In genomic region chr2:206533977-206534376, GRCh38 we compare ENCODE assay signal across 18 cellular contexts.
"Had no signal": no experiment of that assay in that cellular context is flagged by ENCODE, and none has a peak within 500 bp of the region (broad histone marks: within the 10 kb centered on the region; RNA-seq: fewer than 3 reads in every experiment).

No MANE protein-coding gene starts in this region.

- H3K27me3 ChIP-seq: neutrophil, spleen had no signal

- H3K4me3 Mint-ChIP-seq: activated CD4-positive, alpha-beta T cell treated with anti-CD3 and anti-CD28 coated beads, Interleukin-2, amount 10 ng/mL, durations not matched to agents 7 days and 5 days; activated CD8-positive, alpha-beta T cell treated with anti-CD3 and anti-CD28 coated beads, Interleukin-2, amount 10 ng/mL, durations not matched to agents 7 days and 5 days; activated naive CD4-positive, alpha-beta T cell treated with anti-CD3 and anti-CD28 coated beads, Interleukin-2, amount 10 ng/mL, durations not matched to agents 7 days and 5 days; activated naive CD8-positive, alpha-beta T cell treated with anti-CD3 and anti-CD28 coated beads, Interleukin-2, amount 50 U/mL, for 24 hours; activated T-cell treated with anti-CD3 and anti-CD28 coated beads, Interleukin-2, amount 50 U/mL, for 24 hours; brain; natural killer cell treated with Interleukin-12 subunit alpha and Interleukin-12 subunit beta and Interleukin-15 and Interleukin-18, amount 100 ng/mL, for 72 hours had no signal

- H3K36me3 ChIP-seq: lower lobe of right lung, neutrophil, spleen had no signal

- H3K27ac Mint-ChIP-seq: activated CD4-positive, alpha-beta T cell treated with anti-CD3 and anti-CD28 coated beads, Interleukin-2, amount 10 ng/mL, durations not matched to agents 7 days and 5 days; activated CD8-positive, alpha-beta T cell treated with anti-CD3 and anti-CD28 coated beads, Interleukin-2, amount 10 ng/mL, durations not matched to agents 7 days and 5 days; activated naive CD4-positive, alpha-beta T cell treated with anti-CD3 and anti-CD28 coated beads, Interleukin-2, amount 10 ng/mL, durations not matched to agents 7 days and 5 days; activated naive CD8-positive, alpha-beta T cell treated with anti-CD3 and anti-CD28 coated beads, Interleukin-2, amount 50 U/mL, for 24 hours; activated T-cell treated with anti-CD3 and anti-CD28 coated beads, Interleukin-2, amount 50 U/mL, for 24 hours; brain; natural killer cell treated with Interleukin-12 subunit alpha and Interleukin-12 subunit beta and Interleukin-15 and Interleukin-18, amount 100 ng/mL, for 72 hours had no signal

- H3K9me3 Mint-ChIP-seq: activated CD4-positive, alpha-beta T cell treated with anti-CD3 and anti-CD28 coated beads, Interleukin-2, amount 10 ng/mL, durations not matched to agents 7 days and 5 days; activated naive CD4-positive, alpha-beta T cell treated with anti-CD3 and anti-CD28 coated beads, Interleukin-2, amount 10 ng/mL, durations not matched to agents 7 days and 5 days; activated naive CD8-positive, alpha-beta T cell treated with anti-CD3 and anti-CD28 coated beads, Interleukin-2, amount 50 U/mL, for 24 hours; activated T-cell treated with anti-CD3 and anti-CD28 coated beads, Interleukin-2, amount 50 U/mL, for 24 hours; brain; natural killer cell treated with Interleukin-12 subunit alpha and Interleukin-12 subunit beta and Interleukin-15 and Interleukin-18, amount 100 ng/mL, for 72 hours had no signal

- H3K4me1 ChIP-seq: lower lobe of right lung, spleen had no signal

- H3K9me3 ChIP-seq: lower lobe of right lung, neutrophil, spleen had no signal

- H3K4me3 ChIP-seq: lower lobe of right lung, spleen had no signal

- H3K36me3 Mint-ChIP-seq: activated naive CD4-positive, alpha-beta T cell treated with anti-CD3 and anti-CD28 coated beads, Interleukin-2, amount 10 ng/mL, durations not matched to agents 7 days and 5 days; brain; natural killer cell treated with Interleukin-12 subunit alpha and Interleukin-12 subunit beta and Interleukin-15 and Interleukin-18, amount 100 ng/mL, for 72 hours had no signal

- DNase-seq: activated CD4-positive, alpha-beta T cell treated with anti-CD3 and anti-CD28 coated beads, Interleukin-2, amount 10 ng/mL, durations not matched to agents 7 days and 5 days; activated CD8-positive, alpha-beta T cell treated with anti-CD3 and anti-CD28 coated beads, Interleukin-2, amount 10 ng/mL, durations not matched to agents 7 days and 5 days; activated naive CD4-positive, alpha-beta T cell treated with anti-CD3 and anti-CD28 coated beads, Interleukin-2, amount 10 ng/mL, durations not matched to agents 7 days and 5 days; activated naive CD8-positive, alpha-beta T cell treated with anti-CD3 and anti-CD28 coated beads, Interleukin-2, amount 50 U/mL, for 24 hours; activated T-cell treated with anti-CD3 and anti-CD28 coated beads, Interleukin-2, amount 50 U/mL, for 24 hours; anterior cingulate cortex; caudate nucleus; foreskin melanocyte; hypothalamus; islet precursor cell; left colon; lower lobe of right lung; spleen; stimulated activated naive CD4-positive, alpha-beta T cell had no signal

- ATAC-seq: activated CD8-positive, alpha-beta T cell treated with anti-CD3 and anti-CD28 coated beads, Interleukin-2, amount 10 ng/mL, durations not matched to agents 7 days and 5 days; activated naive CD8-positive, alpha-beta T cell treated with anti-CD3 and anti-CD28 coated beads, Interleukin-2, amount 50 U/mL, for 24 hours; left colon; lower lobe of right lung; natural killer cell treated with Interleukin-12 subunit alpha and Interleukin-12 subunit beta and Interleukin-15 and Interleukin-18, amount 100 ng/mL, for 72 hours; sciatic nerve had no signal
